In the genomic region with DNA sequence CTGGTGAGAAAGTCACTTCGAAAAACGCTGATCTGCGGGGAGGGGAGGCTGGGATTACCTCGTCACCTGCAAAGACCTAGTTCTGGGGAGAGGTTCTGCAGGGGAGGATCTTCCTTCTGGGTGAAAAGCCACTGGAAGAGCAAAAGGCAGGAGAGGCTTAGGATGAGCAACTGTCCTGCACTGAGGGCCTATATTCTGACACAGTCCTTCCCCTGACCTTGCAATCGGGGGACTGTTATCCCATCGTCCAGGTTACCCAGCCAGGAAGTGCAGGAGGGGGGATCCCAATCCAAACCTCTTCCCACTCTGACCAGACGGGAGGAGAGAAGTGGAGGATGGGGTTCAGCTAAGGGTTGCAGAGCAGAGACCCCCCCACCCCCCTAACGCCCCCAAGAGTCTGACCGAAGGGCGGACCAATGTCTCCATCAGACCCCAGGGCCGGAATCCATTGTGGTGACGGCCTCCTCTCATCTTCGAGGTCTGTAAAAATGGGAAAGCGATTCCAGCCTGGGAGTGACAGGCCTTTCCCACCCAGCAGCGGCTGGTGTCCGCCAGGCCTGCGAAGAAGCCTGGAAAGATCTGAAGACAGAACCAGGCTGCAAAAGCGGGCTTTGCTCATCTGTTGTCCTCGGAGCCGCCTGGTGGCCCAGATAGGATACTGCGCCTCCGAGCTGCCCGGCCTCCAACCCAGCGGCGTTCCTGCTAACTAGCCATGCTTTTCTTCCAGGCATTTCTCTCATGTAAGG, we compare ENCODE assay signal across 8 cellular contexts. TPM values are rescaled to one million over a fixed set of nuclear protein-coding genes. Genes with fewer than 3 reads are reported as not detected.
DNase-seq lines count a peak whose midpoint lies in the region; ATAC-seq, FAIRE-seq and TF ChIP-seq lines count a peak whose summit lies in the region.

No MANE protein-coding gene starts in this region.

- peaks cover 5% of the 10 kb centered on the region for H3K27me3 ChIP-seq in astrocyte (ENCODE audit: insufficient read depth, low read length)

- TF ChIP-seq CTCF in AG09319 (IDR thresholded peaks at IDR 0.05; ENCODE audit: low read depth, low read length) = peak; percentile 97
- peak; percentile 96 for TF ChIP-seq CTCF in astrocyte (IDR thresholded peaks at IDR 0.05; ENCODE audit: insufficient read depth, low read depth, low read length)

- peak; percentile 74 for DNase-seq in AG09319 (ENCODE audit: extremely low read depth, low read depth)
- peak; percentile 68 for DNase-seq in NCI-H1105 (lab: John Stamatoyannopoulos, UW)
- peak; percentile 76 for DNase-seq in T1000 (lab: John Stamatoyannopoulos, UW)
- DNase-seq in astrocyte (ENCODE audit: low read depth) = peak; percentile 69
- DNase-seq in hepatic stellate cell (ENCODE audit: low spot score) = peak; percentile 87
- DNase-seq in putamen (ENCODE audit: low spot score) = peak; percentile 76

- H3K36me3 ChIP-seq in astrocyte (ENCODE audit: insufficient read depth, low read length) = no peaks in the 10 kb centered on the region

- peaks cover 30% of the 10 kb centered on the region for H3K79me2 ChIP-seq in astrocyte (ENCODE audit: insufficient read depth, low read length)

- H3K4me3 ChIP-seq in astrocyte (ENCODE audit: insufficient read depth, low read depth, low read length) = peak overlapping the region; percentile 74

- no peak for FAIRE-seq in astrocyte (lab: Jason Lieb, UNC)

- peak overlapping the region; percentile 95 for H3K4me3 Mint-ChIP-seq in astrocyte (ENCODE audit: unreplicated experiment)

- ATAC-seq in GM19324 (IDR thresholded peaks at IDR 0.05; ENCODE audit: low FRiP score, unreplicated experiment) = peak; percentile 39
- ATAC-seq in HG03039 (IDR thresholded peaks at IDR 0.05; ENCODE audit: unreplicated experiment) = no peak

- H3K9ac ChIP-seq in astrocyte (ENCODE audit: low read length) = peak overlapping the region; percentile 87

- H4K20me1 ChIP-seq in astrocyte (ENCODE audit: insufficient read depth, low read length) = peaks cover 8% of the 10 kb centered on the region

- peaks cover 27% of the 10 kb centered on the region for H3K4me1 Mint-ChIP-seq in astrocyte (ENCODE audit: low read depth, unreplicated experiment)

- peaks cover 29% of the 10 kb centered on the region for H3K27me3 Mint-ChIP-seq in astrocyte (ENCODE audit: low read depth, unreplicated experiment)

- no peaks in the 10 kb centered on the region for H3K9me3 ChIP-seq in astrocyte (ENCODE audit: insufficient read depth, low read depth, low read length)

- peak overlapping the region; percentile 87 for H3K27ac Mint-ChIP-seq in astrocyte (ENCODE audit: unreplicated experiment)

- H3K4me1 ChIP-seq in astrocyte (ENCODE audit: insufficient read depth, low read length) = peaks cover 36% of the 10 kb centered on the region

- H3K27ac ChIP-seq in astrocyte (ENCODE audit: low read depth, low read length) = peak overlapping the region; percentile 68

- H3K4me2 ChIP-seq in astrocyte (ENCODE audit: low read length) = peak overlapping the region; percentile 95

- no peaks in the 10 kb centered on the region for H3K9me3 Mint-ChIP-seq in astrocyte (ENCODE audit: unreplicated experiment)

- H3K36me3 Mint-ChIP-seq in astrocyte (ENCODE audit: low read depth, unreplicated experiment) = no peaks in the 10 kb centered on the region

- no peak overlapping the region for H2AFZ ChIP-seq in astrocyte (ENCODE audit: low read depth, low read length)

RNA-seq across cellular contexts. Expression of gene DHRS3, which starts 1.6 kb away (rescaled TPM):
- total RNA-seq in astrocyte = 3.2 and 3.4 TPM in 2 replicates

RNA-seq across cellular contexts. Expression of gene AADACL4, which starts 24.3 kb away (rescaled TPM):
- total RNA-seq in astrocyte = not detected in 2 replicates
